ENCODE assay signal across 14 cellular contexts in genomic region chr10:123808873-123809272, GRCh38.
DNase-seq lines count a peak whose midpoint lies in the region; ATAC-seq, FAIRE-seq and TF ChIP-seq lines count a peak whose summit lies in the region.
"Had no signal": no experiment of that assay in that cellular context is flagged by ENCODE, and none has a peak within 500 bp of the region (broad histone marks: within the 10 kb centered on the region; RNA-seq: fewer than 3 reads in every experiment).

No MANE protein-coding gene starts in this region.

- 52 to 56% methylated on average over 5 of the region's 5 CpGs for WGBS in lung, 2 donors
- 61 to 80% (median 69%) methylated on average over 5 of the region's 5 CpGs for WGBS in small intestine, 3 donors

- H3K4me1 ChIP-seq in lung (ENCODE audit: control insufficient read depth in 2 of 2, insufficient read depth in 2 of 2, low read length in 2 of 2) (no peaks in the 10 kb centered on the region), small intestine (ENCODE audit: control insufficient read depth in 2 of 2, insufficient read depth in 1 of 2, low read depth in 1 of 2, low read length in 1 of 2) (no peaks in the 10 kb centered on the region)
- H3K4me1 ChIP-seq: neural progenitor cell had no signal

- H3K4me3 ChIP-seq in choroid plexus epithelial cell (ENCODE audit: low read depth, low read length) (no peak overlapping the region), lung (no peak overlapping the region), small intestine (ENCODE audit: low read depth in 1 of 2, low read length in 2 of 2) (no peak overlapping the region)
- H3K4me3 ChIP-seq: dorsolateral prefrontal cortex, neural progenitor cell had no signal

- no peak overlapping the region for H3K27ac ChIP-seq in lung (ENCODE audit: low read depth in 1 of 2, low read length in 1 of 2)
- H3K27ac ChIP-seq in small intestine (ENCODE audit: low read depth in 1 of 2, low read length in 1 of 2), result no peak overlapping the region
- H3K27ac ChIP-seq: dorsolateral prefrontal cortex, neural progenitor cell had no signal

- peak; percentile 76 for DNase-seq in AG20443 (ENCODE audit: low spot score)
- DNase-seq in M059J (ENCODE audit: low read depth), result peak; percentile 66
- DNase-seq in choroid plexus epithelial cell (ENCODE audit: low read depth), result peak; percentile 61
- no peak for DNase-seq in lung (ENCODE audit: low spot score)
- no peak for DNase-seq in NCI-H82 (lab: John Stamatoyannopoulos, UW)
- no peak for DNase-seq in small intestine
- DNase-seq: activated effector memory CD4-positive, alpha-beta T cell treated with Interleukin-2 at 50 U/mL for 16 hours; DMS 273 treated with DMSO at 0.1 percent for 48 hours; dorsolateral prefrontal cortex; NCI-H187; stimulated activated naive CD8-positive, alpha-beta T cell treated with anti-CD3 and anti-CD28 coated beads, Interleukin-15, Interleukin-2, amounts not matched to agents 100 U/mL and 50 U/mL, for 24 hours had no signal

- H3K27me3 ChIP-seq in lung (ENCODE audit: control insufficient read depth, insufficient read depth) (no peaks in the 10 kb centered on the region), small intestine (ENCODE audit: control insufficient read depth in 2 of 2, insufficient read depth in 2 of 2, low read length in 2 of 2) (no peaks in the 10 kb centered on the region)
- H3K27me3 ChIP-seq: neural progenitor cell had no signal

- TF ChIP-seq CTCF in choroid plexus epithelial cell (conservative IDR thresholded peaks at IDR 0.05; ENCODE audit: low read depth, low read length), result no peak
- TF ChIP-seq CTCF in lung (IDR thresholded peaks at IDR 0.05; ENCODE audit: control extremely low read depth, extremely low read depth), result no peak

- ATAC-seq in lung (ENCODE audit: insufficient read depth, low FRiP score), result peak; percentile 34
- ATAC-seq in HG02588 (IDR thresholded peaks at IDR 0.05; ENCODE audit: unreplicated experiment), result no peak
- no peak for ATAC-seq in GM21381 (IDR thresholded peaks at IDR 0.05; ENCODE audit: unreplicated experiment)
- ATAC-seq: stimulated activated naive CD8-positive, alpha-beta T cell treated with anti-CD3 and anti-CD28 coated beads, Interleukin-15, Interleukin-2, amounts not matched to agents 100 U/mL and 50 U/mL, for 24 hours had no signal

- peaks cover 0 to 2% of the 10 kb centered on the region in 2 donors for H3K9me3 ChIP-seq in lung (ENCODE audit: control insufficient read depth in 2 of 2, insufficient read depth in 1 of 2, low read length in 1 of 2)
- H3K9me3 ChIP-seq in small intestine (ENCODE audit: control insufficient read depth, low read depth), result no peaks in the 10 kb centered on the region

- FAIRE-seq in small intestine (lab: Jason Lieb, UNC), result no peak

- H3K36me3 ChIP-seq in lung (ENCODE audit: control insufficient read depth in 2 of 2, insufficient read depth in 2 of 2, low read length in 2 of 2) (no peaks in the 10 kb centered on the region), small intestine (ENCODE audit: control insufficient read depth in 2 of 2, insufficient read depth in 2 of 2, low read length in 2 of 2) (no peaks in the 10 kb centered on the region)
- H3K36me3 ChIP-seq: neural progenitor cell had no signal

Comparison
In these comparisons a context has a peak if more than half of its experiments do, and no peak if none do; other contexts are left out.
1. DNase-seq: peak in AG20443 (single experiment), M059J (single experiment) and choroid plexus epithelial cell (single experiment); none in lung (single experiment), NCI-H82 (single experiment) and small intestine (single experiment).